ENCODE assay signal across 21 cellular contexts in genomic region chr12:20546267-20546666, GRCh38.
DNase-seq lines count a peak whose midpoint lies in the region; ATAC-seq and TF ChIP-seq lines count a peak whose summit lies in the region.
"Had no signal": no experiment of that assay in that cellular context is flagged by ENCODE, and none has a peak within 500 bp of the region (broad histone marks: within the 10 kb centered on the region; RNA-seq: fewer than 3 reads in every experiment).

No MANE protein-coding gene starts in this region.

- no peak overlapping the region for H3K4me3 ChIP-seq in mucosa of descending colon
- H3K4me3 ChIP-seq: BLaER1 treated with 17β-estradiol and CSF1 and Interleukin-3, amounts not matched to agents 10 nM and 100 nM; GM12878; GM23338 had no signal

- H3K36me3 Mint-ChIP-seq in activated naive CD4-positive, alpha-beta T cell treated with anti-CD3 and anti-CD28 coated beads for 36 hours (ENCODE audit: low read depth) = no peaks in the 10 kb centered on the region
- H3K36me3 Mint-ChIP-seq: CD14-positive monocyte; CD8-positive, alpha-beta memory T cell had no signal

- no peaks in the 10 kb centered on the region for H3K27me3 Mint-ChIP-seq in activated naive CD4-positive, alpha-beta T cell treated with anti-CD3 and anti-CD28 coated beads for 36 hours (ENCODE audit: low read depth)
- H3K27me3 Mint-ChIP-seq: CD4-positive, alpha-beta T cell; CD8-positive, alpha-beta memory T cell had no signal

- no peaks in the 10 kb centered on the region for H3K36me3 ChIP-seq in mucosa of descending colon (ENCODE audit: low read depth)
- H3K36me3 ChIP-seq: BE2C; BLaER1 treated with 17β-estradiol and CSF1 and Interleukin-3, amounts not matched to agents 10 nM and 100 nM had no signal

- no peaks in the 10 kb centered on the region for H3K4me1 Mint-ChIP-seq in activated naive CD4-positive, alpha-beta T cell treated with anti-CD3 and anti-CD28 coated beads for 36 hours (ENCODE audit: low read depth)
- H3K4me1 Mint-ChIP-seq: CD14-positive monocyte; CD8-positive, alpha-beta memory T cell; H9 had no signal

- H3K4me3 Mint-ChIP-seq in activated naive CD4-positive, alpha-beta T cell treated with anti-CD3 and anti-CD28 coated beads for 36 hours = no peak overlapping the region
- H3K4me3 Mint-ChIP-seq: CD14-positive monocyte; CD4-positive, alpha-beta T cell; CD8-positive, alpha-beta memory T cell; GM23338; H9 had no signal

- no peak for DNase-seq in left ventricle myocardium superior
- no peak for DNase-seq in Right ventricle myocardium superior
- DNase-seq in mucosa of descending colon = no peak
- DNase-seq in sciatic nerve (ENCODE audit: low spot score) = no peak
- no peak for DNase-seq in activated naive CD4-positive, alpha-beta T cell treated with anti-CD3 and anti-CD28 coated beads for 36 hours
- no peak for DNase-seq in SIG-M5 (lab: John Stamatoyannopoulos, UW)
- DNase-seq: ACHN; AML-193; BE2C; CD4-positive, alpha-beta T cell; CD8-positive, alpha-beta memory T cell; DMS 273 treated with DMSO at 0.1 percent for 48 hours; DMS79; EL; GDM1; H9 had no signal

- H3K27ac Mint-ChIP-seq in activated naive CD4-positive, alpha-beta T cell treated with anti-CD3 and anti-CD28 coated beads for 36 hours = no peak overlapping the region
- H3K27ac Mint-ChIP-seq: CD14-positive monocyte; CD4-positive, alpha-beta T cell; CD8-positive, alpha-beta memory T cell; GM23338 had no signal

- peak; percentile 27 for ATAC-seq in left ventricle myocardium superior
- no peak for ATAC-seq in Right ventricle myocardium superior (ENCODE audit: poor library complexity)
- ATAC-seq in mucosa of descending colon = peak; percentile 17
- ATAC-seq in sciatic nerve = peak; percentile 31
- ATAC-seq: GM12878, GM23338, HCT116 had no signal

- H3K4me1 ChIP-seq in mucosa of descending colon (ENCODE audit: low read depth) = no peaks in the 10 kb centered on the region
- H3K4me1 ChIP-seq: BLaER1 treated with 17β-estradiol and CSF1 and Interleukin-3, amounts not matched to agents 10 nM and 100 nM had no signal

- CTCF ChIA-PET in activated naive CD4-positive, alpha-beta T cell treated with anti-CD3 and anti-CD28 coated beads for 36 hours (lab: Charles Lee) = no interaction called here

- H3K9me3 ChIP-seq in mucosa of descending colon = no peaks in the 10 kb centered on the region
- H3K9me3 ChIP-seq: BE2C; BLaER1 treated with 17β-estradiol and CSF1 and Interleukin-3, amounts not matched to agents 10 nM and 100 nM had no signal

- no peak for TF ChIP-seq CTCF in mucosa of descending colon (IDR thresholded peaks at IDR 0.05)

- peaks cover 3% of the 10 kb centered on the region for H3K9me3 Mint-ChIP-seq in activated naive CD4-positive, alpha-beta T cell treated with anti-CD3 and anti-CD28 coated beads for 36 hours
- H3K9me3 Mint-ChIP-seq: CD4-positive, alpha-beta T cell; GM23338 had no signal

- intact Hi-C loops in left ventricle myocardium superior (cut with micrococcal nuclease) (no loop called here), Right ventricle myocardium superior (cut with DNase I) (no loop called here), mucosa of descending colon (cut with DNase I, micrococcal nuclease) (no loop called here), sciatic nerve (cut with DNase I) (no loop called here)
- intact Hi-C loops in activated naive CD4-positive, alpha-beta T cell treated with anti-CD3 and anti-CD28 coated beads for 36 hours (cut with micrococcal nuclease) = no loop called here
